Comparison of ENCODE assay signal across 16 cellular contexts in genomic region chr3:14222900-14223594, GRCh38. TPM values are rescaled to one million over a fixed set of nuclear protein-coding genes. Genes with fewer than 3 reads are reported as not detected.
DNase-seq lines count a peak whose midpoint lies in the region; ATAC-seq and TF ChIP-seq lines count a peak whose summit lies in the region.
"Had no signal": no experiment of that assay in that cellular context is flagged by ENCODE, and none has a peak within 500 bp of the region (broad histone marks: within the 10 kb centered on the region; RNA-seq: fewer than 3 reads in every experiment).

No MANE protein-coding gene starts in this region.

- peaks cover 7% of the 10 kb centered on the region for H3K27me3 Mint-ChIP-seq in activated naive CD4-positive, alpha-beta T cell treated with anti-CD3 and anti-CD28 coated beads for 36 hours (ENCODE audit: low read depth)

- H3K4me3 Mint-ChIP-seq in activated naive CD4-positive, alpha-beta T cell treated with anti-CD3 and anti-CD28 coated beads for 36 hours = no peak overlapping the region

- H3K4me1 Mint-ChIP-seq in activated naive CD4-positive, alpha-beta T cell treated with anti-CD3 and anti-CD28 coated beads for 36 hours (ENCODE audit: low read depth) = peaks cover 2% of the 10 kb centered on the region

- ATAC-seq in GM21367 (IDR thresholded peaks at IDR 0.05; ENCODE audit: unreplicated experiment) = peak; percentile 47
- no peak for ATAC-seq in GM18870 (IDR thresholded peaks at IDR 0.05; ENCODE audit: unreplicated experiment)
- ATAC-seq: right lobe of liver had no signal

- CTCF ChIA-PET in activated naive CD4-positive, alpha-beta T cell treated with anti-CD3 and anti-CD28 coated beads for 36 hours (lab: Charles Lee) = no interaction called here

- no peak overlapping the region for H3K4me3 ChIP-seq in AG09309 (ENCODE audit: control insufficient read depth, low read depth, low read length)
- H3K4me3 ChIP-seq: ascending aorta, dorsolateral prefrontal cortex, right lobe of liver had no signal

- no peak overlapping the region for H3K27ac Mint-ChIP-seq in activated naive CD4-positive, alpha-beta T cell treated with anti-CD3 and anti-CD28 coated beads for 36 hours

- peaks cover 3% of the 10 kb centered on the region for H3K36me3 Mint-ChIP-seq in activated naive CD4-positive, alpha-beta T cell treated with anti-CD3 and anti-CD28 coated beads for 36 hours (ENCODE audit: low read depth)

- TF ChIP-seq CTCF in AG09309 (IDR thresholded peaks at IDR 0.05; ENCODE audit: control insufficient read depth, insufficient read depth, low read depth, low read length, missing control alignments) = peak; percentile 3

- H3K9me3 Mint-ChIP-seq in activated naive CD4-positive, alpha-beta T cell treated with anti-CD3 and anti-CD28 coated beads for 36 hours = peaks cover 15% of the 10 kb centered on the region

- TF ChIP-seq POLR2A in Raji (IDR thresholded peaks at IDR 0.05; ENCODE audit: insufficient read depth, low read depth, low read length) = peak; percentile 32; the same call in 1 of the 2 replicates

- intact Hi-C loops in activated naive CD4-positive, alpha-beta T cell treated with anti-CD3 and anti-CD28 coated beads for 36 hours (cut with micrococcal nuclease) = no loop called here

- DNase-seq in AG09309 (ENCODE audit: low read depth) (no peak), fibroblast of gingiva (ENCODE audit: low read depth) (peak; percentile 68), ecto neural progenitor cell (ENCODE audit: low spot score) (no peak), T-helper 2 cell (no peak)
- DNase-seq in activated naive CD4-positive, alpha-beta T cell treated with anti-CD3 and anti-CD28 coated beads for 36 hours = no peak
- DNase-seq: activated effector memory CD4-positive, alpha-beta T cell treated with anti-CD3 and anti-CD28 coated beads, Interleukin-2, amount 50 U/mL, for 16 hours; dorsolateral prefrontal cortex; MM.1S; NCI-H187 treated with DMSO at 0.1 percent for 48 hours; right lobe of liver; substantia nigra; WERI-Rb-1 had no signal

RNA-seq across cellular contexts. Expression of gene LSM3, which starts 44.4 kb away (rescaled TPM):
- 10 to 100 TPM; 26.1 to 26.2 TPM for total RNA-seq in activated naive CD4-positive, alpha-beta T cell treated with anti-CD3 and anti-CD28 coated beads for 36 hours

RNA-seq across cellular contexts. Expression of gene XPC, which starts 44.6 kb away (rescaled TPM):
- 10 to 100 TPM; 39.0 to 39.8 TPM for total RNA-seq in activated naive CD4-positive, alpha-beta T cell treated with anti-CD3 and anti-CD28 coated beads for 36 hours
